16 cellular contexts compared by ENCODE assay signal in the genomic region with DNA sequence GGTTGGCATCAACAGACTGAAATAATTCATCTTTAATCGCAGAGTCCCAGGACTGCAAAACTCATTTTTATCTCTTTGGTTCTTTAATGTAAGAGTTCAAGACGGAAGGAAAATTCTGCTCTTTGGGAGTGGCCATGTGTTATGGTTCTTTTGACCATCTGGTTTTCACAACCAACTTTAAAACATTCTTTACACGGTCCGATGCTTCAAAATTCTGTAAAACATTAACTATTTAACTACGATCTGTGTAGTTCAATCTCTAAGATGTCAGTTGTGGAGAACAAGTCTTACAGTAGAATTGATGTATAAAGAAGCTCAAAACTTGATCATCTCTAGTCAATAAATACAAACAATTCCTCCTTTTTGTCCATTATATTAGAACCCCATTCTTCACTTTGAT.
DNase-seq lines count a peak whose midpoint lies in the region; ATAC-seq and TF ChIP-seq lines count a peak whose summit lies in the region.
"Had no signal": no experiment of that assay in that cellular context is flagged by ENCODE, and none has a peak within 500 bp of the region (broad histone marks: within the 10 kb centered on the region; RNA-seq: fewer than 3 reads in every experiment).

No MANE protein-coding gene starts in this region.

- POLR2A ChIA-PET in WTC11 (lab: Charles Lee), result no interaction called here

- no peak for TF ChIP-seq CTCF in nephron (IDR thresholded peaks at IDR 0.05; ENCODE audit: unreplicated experiment in 3 of 3)
- TF ChIP-seq CTCF in WTC11 (IDR thresholded peaks at IDR 0.05), result no peak

- no peak for ATAC-seq in WTC11
- ATAC-seq: A549; CD8-positive, alpha-beta T cell had no signal

- H3K9me3 Mint-ChIP-seq in nephron, result peaks cover 22% of the 10 kb centered on the region
- H3K9me3 Mint-ChIP-seq in WTC11, result peaks cover 33% of the 10 kb centered on the region
- H3K9me3 Mint-ChIP-seq: CD8-positive, alpha-beta T cell had no signal

- DNase-seq in ACHN, result peak; percentile 48
- DNase-seq in glomerular visceral epithelial cell (ENCODE audit: extremely low spot score), result peak; percentile 56
- peak; percentile 64 for DNase-seq in kidney tubule cell (ENCODE audit: low spot score)
- DNase-seq in Kasumi-1 (lab: John Stamatoyannopoulos, UW), result no peak
- DNase-seq in WTC11 (ENCODE audit: low spot score), result no peak
- no peak for DNase-seq in activated CD8-positive, alpha-beta memory T cell treated with anti-CD3 and anti-CD28 coated beads, Interleukin-2, amount 50 U/mL, for 48 hours
- DNase-seq: CD8-positive, alpha-beta T cell; DMS 273 treated with DMSO at 0.1 percent for 48 hours; DMS53; DND-41; EL; GM23248; IMR-90 had no signal

- H3K4me1 Mint-ChIP-seq in nephron, result peaks cover 30% of the 10 kb centered on the region
- peaks cover 10% of the 10 kb centered on the region for H3K4me1 Mint-ChIP-seq in WTC11
- H3K4me1 Mint-ChIP-seq: CD14-positive monocyte had no signal

- H3K4me3 Mint-ChIP-seq in nephron (peak overlapping the region in 1 of 3 experiments; percentile 4), WTC11 (no peak overlapping the region)
- H3K4me3 Mint-ChIP-seq: CD14-positive monocyte; CD8-positive, alpha-beta T cell had no signal

- in situ Hi-C loops in ACHN (cut with HindIII; ENCODE audit: low pct_ligation_motif_present, low pct_unique_long_range_greater_than_20kb, low sequenced_read_pairs), result no loop called here

- no peaks in the 10 kb centered on the region for H3K27me3 Mint-ChIP-seq in nephron (ENCODE audit: low read depth)
- H3K27me3 Mint-ChIP-seq in WTC11 (ENCODE audit: low read depth), result peaks cover 12% of the 10 kb centered on the region

- CTCF ChIA-PET in WTC11 (lab: Charles Lee), result no interaction called here

- peak overlapping the region; percentile 93 to 94 (median 94) for H3K27ac Mint-ChIP-seq in nephron
- no peak overlapping the region for H3K27ac Mint-ChIP-seq in WTC11
- H3K27ac Mint-ChIP-seq: CD14-positive monocyte; CD8-positive, alpha-beta T cell had no signal

- H3K36me3 Mint-ChIP-seq in nephron (ENCODE audit: low read depth), result peaks cover 40% of the 10 kb centered on the region
- H3K36me3 Mint-ChIP-seq in WTC11, result peaks cover 26% of the 10 kb centered on the region
- H3K36me3 Mint-ChIP-seq: CD14-positive monocyte; CD8-positive, alpha-beta T cell had no signal

TF ChIP-seq in WTC11, 78 proteins besides CTCF, POLR2A, EP300 and RAD21:
- no peak for TF ChIP-seq NFATC4 (CRISPR knock-in tag; IDR thresholded peaks at IDR 0.05)
- TF ChIP-seq FOXK1 (CRISPR knock-in tag; IDR thresholded peaks at IDR 0.05), result no peak
- TF ChIP-seq, protein P1, sequence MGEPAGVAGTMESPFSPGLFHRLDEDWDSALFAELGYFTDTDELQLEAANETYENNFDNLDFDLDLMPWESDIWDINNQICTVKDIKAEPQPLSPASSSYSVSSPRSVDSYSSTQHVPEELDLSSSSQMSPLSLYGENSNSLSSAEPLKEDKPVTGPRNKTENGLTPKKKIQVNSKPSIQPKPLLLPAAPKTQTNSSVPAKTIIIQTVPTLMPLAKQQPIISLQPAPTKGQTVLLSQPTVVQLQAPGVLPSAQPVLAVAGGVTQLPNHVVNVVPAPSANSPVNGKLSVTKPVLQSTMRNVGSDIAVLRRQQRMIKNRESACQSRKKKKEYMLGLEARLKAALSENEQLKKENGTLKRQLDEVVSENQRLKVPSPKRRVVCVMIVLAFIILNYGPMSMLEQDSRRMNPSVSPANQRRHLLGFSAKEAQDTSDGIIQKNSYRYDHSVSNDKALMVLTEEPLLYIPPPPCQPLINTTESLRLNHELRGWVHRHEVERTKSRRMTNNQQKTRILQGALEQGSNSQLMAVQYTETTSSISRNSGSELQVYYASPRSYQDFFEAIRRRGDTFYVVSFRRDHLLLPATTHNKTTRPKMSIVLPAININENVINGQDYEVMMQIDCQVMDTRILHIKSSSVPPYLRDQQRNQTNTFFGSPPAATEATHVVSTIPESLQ (CRISPR knock-in tag; IDR thresholded peaks at IDR 0.05), result no peak

Comparison
In these comparisons a context has a peak if more than half of its experiments do, and no peak if none do; other contexts are left out.
1. DNase-seq: peak in ACHN (single experiment), glomerular visceral epithelial cell (single experiment) and kidney tubule cell (single experiment); none in Kasumi-1 (0 of 2), WTC11 (single experiment) and activated CD8-positive, alpha-beta memory T cell treated with anti-CD3 and anti-CD28 coated beads, Interleukin-2, amount 50 U/mL, for 48 hours (single experiment).